Comparison of ENCODE assay signal across 1 cellular context in the genomic region with DNA sequence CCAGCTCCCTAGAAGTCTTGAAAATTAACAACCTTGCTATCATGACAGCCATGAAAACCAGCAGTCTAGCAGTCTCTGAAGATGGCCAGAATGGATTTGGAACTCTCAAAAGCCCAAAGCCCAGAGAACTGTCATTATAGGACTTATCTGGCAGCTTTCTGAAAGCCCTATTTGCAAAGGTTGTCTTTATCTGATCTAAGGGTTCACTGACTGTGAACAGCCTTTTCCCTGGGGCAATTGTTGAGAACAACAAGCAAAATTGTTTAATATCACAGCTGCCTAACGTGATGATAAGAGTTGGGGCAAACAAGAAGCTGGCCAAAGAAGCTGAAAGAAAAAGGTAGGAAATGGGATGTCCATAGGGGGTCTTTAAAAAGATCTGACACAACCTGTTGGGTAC.
TF ChIP-seq lines count a peak whose summit lies in the region.

No MANE protein-coding gene starts in this region.

TF ChIP-seq in HepG2, 621 proteins besides CTCF, POLR2A, EP300 and RAD21 (continued from another document):
- TF ChIP-seq, protein P1, sequence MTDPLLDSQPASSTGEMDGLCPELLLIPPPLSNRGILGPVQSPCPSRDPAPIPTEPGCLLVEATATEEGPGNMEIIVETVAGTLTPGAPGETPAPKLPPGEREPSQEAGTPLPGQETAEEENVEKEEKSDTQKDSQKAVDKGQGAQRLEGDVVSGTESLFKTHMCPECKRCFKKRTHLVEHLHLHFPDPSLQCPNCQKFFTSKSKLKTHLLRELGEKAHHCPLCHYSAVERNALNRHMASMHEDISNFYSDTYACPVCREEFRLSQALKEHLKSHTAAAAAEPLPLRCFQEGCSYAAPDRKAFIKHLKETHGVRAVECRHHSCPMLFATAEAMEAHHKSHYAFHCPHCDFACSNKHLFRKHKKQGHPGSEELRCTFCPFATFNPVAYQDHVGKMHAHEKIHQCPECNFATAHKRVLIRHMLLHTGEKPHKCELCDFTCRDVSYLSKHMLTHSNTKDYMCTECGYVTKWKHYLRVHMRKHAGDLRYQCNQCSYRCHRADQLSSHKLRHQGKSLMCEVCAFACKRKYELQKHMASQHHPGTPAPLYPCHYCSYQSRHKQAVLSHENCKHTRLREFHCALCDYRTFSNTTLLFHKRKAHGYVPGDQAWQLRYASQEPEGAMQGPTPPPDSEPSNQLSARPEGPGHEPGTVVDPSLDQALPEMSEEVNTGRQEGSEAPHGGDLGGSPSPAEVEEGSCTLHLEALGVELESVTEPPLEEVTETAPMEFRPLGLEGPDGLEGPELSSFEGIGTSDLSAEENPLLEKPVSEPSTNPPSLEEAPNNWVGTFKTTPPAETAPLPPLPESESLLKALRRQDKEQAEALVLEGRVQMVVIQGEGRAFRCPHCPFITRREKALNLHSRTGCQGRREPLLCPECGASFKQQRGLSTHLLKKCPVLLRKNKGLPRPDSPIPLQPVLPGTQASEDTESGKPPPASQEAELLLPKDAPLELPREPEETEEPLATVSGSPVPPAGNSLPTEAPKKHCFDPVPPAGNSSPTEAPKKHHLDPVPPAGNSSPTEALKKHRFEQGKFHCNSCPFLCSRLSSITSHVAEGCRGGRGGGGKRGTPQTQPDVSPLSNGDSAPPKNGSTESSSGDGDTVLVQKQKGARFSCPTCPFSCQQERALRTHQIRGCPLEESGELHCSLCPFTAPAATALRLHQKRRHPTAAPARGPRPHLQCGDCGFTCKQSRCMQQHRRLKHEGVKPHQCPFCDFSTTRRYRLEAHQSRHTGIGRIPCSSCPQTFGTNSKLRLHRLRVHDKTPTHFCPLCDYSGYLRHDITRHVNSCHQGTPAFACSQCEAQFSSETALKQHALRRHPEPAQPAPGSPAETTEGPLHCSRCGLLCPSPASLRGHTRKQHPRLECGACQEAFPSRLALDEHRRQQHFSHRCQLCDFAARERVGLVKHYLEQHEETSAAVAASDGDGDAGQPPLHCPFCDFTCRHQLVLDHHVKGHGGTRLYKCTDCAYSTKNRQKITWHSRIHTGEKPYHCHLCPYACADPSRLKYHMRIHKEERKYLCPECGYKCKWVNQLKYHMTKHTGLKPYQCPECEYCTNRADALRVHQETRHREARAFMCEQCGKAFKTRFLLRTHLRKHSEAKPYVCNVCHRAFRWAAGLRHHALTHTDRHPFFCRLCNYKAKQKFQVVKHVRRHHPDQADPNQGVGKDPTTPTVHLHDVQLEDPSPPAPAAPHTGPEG (CRISPR knock-in tag; IDR thresholded peaks at IDR 0.05), result no peak
- TF ChIP-seq RXRA (CRISPR knock-in tag; IDR thresholded peaks at IDR 0.05) (no peak), NR2C2 (CRISPR knock-in tag; IDR thresholded peaks at IDR 0.05; ENCODE audit: borderline replicate concordance) (no peak), HNF4G (IDR thresholded peaks at IDR 0.05; ENCODE audit: borderline replicate concordance, low read depth, low read length) (no peak), HNF4G (CRISPR knock-in tag; IDR thresholded peaks at IDR 0.05; ENCODE audit: borderline replicate concordance, low read depth) (no peak), ZNF878 (CRISPR knock-in tag; IDR thresholded peaks at IDR 0.05) (no peak), NCOA1 (CRISPR knock-in tag; IDR thresholded peaks at IDR 0.05) (no peak), ZNF766 (CRISPR knock-in tag; IDR thresholded peaks at IDR 0.05; ENCODE audit: borderline replicate concordance) (no peak), CEBPB (IDR thresholded peaks at IDR 0.05; ENCODE audit: borderline replicate concordance, low read depth, low read length) (no peak), YY1 (IDR thresholded peaks at IDR 0.05; ENCODE audit: insufficient read depth, insufficient replicate concordance, low read depth, low read length) (no peak)
- TF ChIP-seq, protein P2, sequence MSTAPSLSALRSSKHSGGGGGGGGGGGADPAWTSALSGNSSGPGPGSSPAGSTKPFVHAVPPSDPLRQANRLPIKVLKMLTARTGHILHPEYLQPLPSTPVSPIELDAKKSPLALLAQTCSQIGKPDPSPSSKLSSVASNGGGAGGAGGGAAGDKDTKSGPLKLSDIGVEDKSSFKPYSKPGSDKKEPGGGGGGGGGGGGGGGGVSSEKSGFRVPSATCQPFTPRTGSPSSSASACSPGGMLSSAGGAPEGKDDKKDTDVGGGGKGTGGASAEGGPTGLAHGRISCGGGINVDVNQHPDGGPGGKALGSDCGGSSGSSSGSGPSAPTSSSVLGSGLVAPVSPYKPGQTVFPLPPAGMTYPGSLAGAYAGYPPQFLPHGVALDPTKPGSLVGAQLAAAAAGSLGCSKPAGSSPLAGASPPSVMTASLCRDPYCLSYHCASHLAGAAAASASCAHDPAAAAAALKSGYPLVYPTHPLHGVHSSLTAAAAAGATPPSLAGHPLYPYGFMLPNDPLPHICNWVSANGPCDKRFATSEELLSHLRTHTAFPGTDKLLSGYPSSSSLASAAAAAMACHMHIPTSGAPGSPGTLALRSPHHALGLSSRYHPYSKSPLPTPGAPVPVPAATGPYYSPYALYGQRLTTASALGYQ (CRISPR knock-in tag; IDR thresholded peaks at IDR 0.05), result no peak
- TF ChIP-seq, protein P3, sequence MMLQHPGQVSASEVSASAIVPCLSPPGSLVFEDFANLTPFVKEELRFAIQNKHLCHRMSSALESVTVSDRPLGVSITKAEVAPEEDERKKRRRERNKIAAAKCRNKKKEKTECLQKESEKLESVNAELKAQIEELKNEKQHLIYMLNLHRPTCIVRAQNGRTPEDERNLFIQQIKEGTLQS (CRISPR knock-in tag; IDR thresholded peaks at IDR 0.05), result no peak
